Comparison of ENCODE assay signal across 8 cellular contexts in genomic region chr22:24805790-24806662, GRCh38. TPM values are rescaled to one million over a fixed set of nuclear protein-coding genes. Genes with fewer than 3 reads are reported as not detected.
A peak's percentile ranks its signal among the peaks of the same experiment; 100 is the strongest.
DNase-seq lines count a peak whose midpoint lies in the region; ATAC-seq and TF ChIP-seq lines count a peak whose summit lies in the region.

TSS of gene SGSM1 (plus strand) at chr22:24806211. CDS start at chr22:24806326, 115 bp downstream.

- H3K4me3 Mint-ChIP-seq in MCF 10A (ENCODE audit: unreplicated experiment): peak within 1 kb of the TSS; percentile 35

- no TSS peak for BruUV-seq in MCF 10A (replicated peaks; lab: Mats Ljungman, UMichigan)

- CTCF ChIA-PET in MCF 10A (lab: Yijun Ruan, JAX): interaction anchor here (0.6 to 0.7 kb wide), 4 partner anchors 10 to 225 kb away, joined by 3 to 4 read pairs (median 3); no protein-coding TSS in a partner anchor

- DNase-seq in NCI-H146 (lab: John Stamatoyannopoulos, UW): peak; percentile 82
- DNase-seq in MCF 10A (ENCODE audit: unreplicated experiment): peak; percentile 48

- H3K27me3 ChIP-seq in ACC112 (ENCODE audit: insufficient read depth, low read length): peaks cover 13% of the 10 kb centered on the region; the same call in 1 of the 2 replicates
- H3K27me3 ChIP-seq in iPS-20b (ENCODE audit: insufficient read depth, low read length): peaks cover 8% of the 10 kb centered on the region
- H3K27me3 ChIP-seq in skeletal muscle tissue (ENCODE audit: control insufficient read depth in 3 of 3, insufficient read depth in 3 of 3, low read length in 3 of 3): no peaks in the 10 kb centered on the region

- H3K36me3 Mint-ChIP-seq in MCF 10A (ENCODE audit: insufficient read depth, unreplicated experiment): no peaks in the 10 kb centered on the region

- H3K36me3 ChIP-seq in ACC112 (ENCODE audit: insufficient read depth, low read length) (no peaks in the 10 kb centered on the region), iPS-20b (ENCODE audit: insufficient read depth, low read depth, low read length) (no peaks in the 10 kb centered on the region), skeletal muscle tissue (ENCODE audit: control insufficient read depth in 3 of 3, insufficient read depth in 3 of 3, low read length in 3 of 3) (no peaks in the 10 kb centered on the region)

- no peaks in the 10 kb centered on the region for H3K9me3 Mint-ChIP-seq in MCF 10A (ENCODE audit: unreplicated experiment)

- H3K9ac ChIP-seq in iPS-20b (ENCODE audit: low read depth, low read length) (peak within 1 kb of the TSS; percentile 72; the same call in 1 of the 2 replicates), skeletal muscle tissue (ENCODE audit: low read depth in 1 of 3, low read length in 3 of 3) (peak within 1 kb of the TSS; percentile 47 to 80 (median 64))

- no peak within 1 kb of the TSS for H3K27ac Mint-ChIP-seq in MCF 10A (ENCODE audit: low read depth, unreplicated experiment)

- POLR2A ChIA-PET in MCF 10A (lab: Yijun Ruan, JAX): no interaction called here

- H3K27ac ChIP-seq in ACC112 (ENCODE audit: low read depth, low read length) (no peak within 1 kb of the TSS), VCaP (peak within 1 kb of the TSS; percentile 74), iPS-20b (ENCODE audit: low read length) (no peak within 1 kb of the TSS), skeletal muscle tissue (ENCODE audit: low read depth, low read length) (no peak within 1 kb of the TSS)

- TF ChIP-seq CTCF in VCaP (conservative IDR thresholded peaks at IDR 0.05) (no peak), MCF 10A (IDR thresholded peaks at IDR 0.05; ENCODE audit: unreplicated experiment) (no peak)

- H3K4me1 ChIP-seq in ACC112 (ENCODE audit: control insufficient read depth, insufficient read depth, low read length, unreplicated experiment) (no peaks in the 10 kb centered on the region), iPS-20b (ENCODE audit: insufficient read depth, low read length) (no peaks in the 10 kb centered on the region), skeletal muscle tissue (ENCODE audit: control insufficient read depth in 3 of 3, insufficient read depth in 3 of 3, low read length in 3 of 3) (peaks cover 4 to 12% (median 10%) of the 10 kb centered on the region in 3 donors)

- H3K4me1 Mint-ChIP-seq in MCF 10A (ENCODE audit: insufficient read depth, unreplicated experiment): no peaks in the 10 kb centered on the region

- peaks cover 39% of the 10 kb centered on the region for H3K27me3 Mint-ChIP-seq in MCF 10A (ENCODE audit: insufficient read depth, unreplicated experiment)

- H3K79me2 ChIP-seq in ACC112 (ENCODE audit: control insufficient read depth, insufficient read depth, low read length, unreplicated experiment): no peaks in the 10 kb centered on the region

- H2AFZ ChIP-seq in ACC112 (ENCODE audit: low read length, unreplicated experiment): peak within 1 kb of the TSS; percentile 60

- H3K9me3 ChIP-seq in iPS-20b (ENCODE audit: insufficient read depth, low read depth, low read length): no peaks in the 10 kb centered on the region
- no peaks in the 10 kb centered on the region for H3K9me3 ChIP-seq in skeletal muscle tissue (ENCODE audit: control insufficient read depth in 3 of 3, low read length in 3 of 3)

- peak; percentile 77 for ATAC-seq in GM19035 (IDR thresholded peaks at IDR 0.05; ENCODE audit: unreplicated experiment)
- ATAC-seq in HG03460 (IDR thresholded peaks at IDR 0.05; ENCODE audit: unreplicated experiment): no peak

- intact Hi-C loops in MCF 10A (cut with micrococcal nuclease): no loop called here

- H3K4me3 ChIP-seq in ACC112 (ENCODE audit: low read depth, low read length) (peak within 1 kb of the TSS; percentile 63), iPS-20b (ENCODE audit: low read length) (peak within 1 kb of the TSS; percentile 72), skeletal muscle tissue (ENCODE audit: low read length in 3 of 3) (peak within 1 kb of the TSS; percentile 70 to 73 (median 70))

RNA-seq across cellular contexts. Expression of gene SGSM1, which starts in this region (rescaled TPM):
- total RNA-seq in MCF 10A (2022) (0.10 and 0.14 TPM in 2 replicates), skeletal muscle tissue (under 0.01 TPM)

Comparison
In these comparisons a context has a peak if more than half of its experiments do, and no peak if none do; other contexts are left out.
1. Peak in DNase-seq in MCF 10A; RNA of the gene not detected or under 1 TPM.